Comparison of ENCODE assay signal across 8 cellular contexts in the genomic region with DNA sequence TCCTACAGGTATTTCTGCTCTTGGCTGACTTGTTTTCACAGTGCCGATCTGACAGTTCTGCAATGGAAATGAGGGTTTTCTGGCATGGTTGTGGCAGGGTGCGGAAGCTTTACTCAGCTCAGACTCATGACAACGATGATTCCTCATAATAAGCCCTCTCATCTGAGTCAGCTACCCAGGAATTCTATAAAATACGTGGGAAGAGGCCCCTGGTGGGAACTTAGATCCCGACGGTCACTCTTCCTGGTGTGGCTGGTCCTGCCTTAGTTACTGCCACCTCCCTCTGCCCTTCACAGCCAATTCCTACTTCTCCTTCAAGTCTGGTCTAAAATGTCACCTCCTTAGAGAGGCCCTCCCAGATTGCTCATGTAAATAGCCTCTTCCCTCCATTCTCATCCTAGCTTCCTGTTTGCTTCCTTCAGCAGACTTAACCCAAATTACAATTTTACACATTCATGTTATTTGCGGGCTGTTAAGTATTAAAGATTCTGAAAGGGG.
A peak's percentile ranks its signal among the peaks of the same experiment; 100 is the strongest.
DNase-seq lines count a peak whose midpoint lies in the region; ATAC-seq and TF ChIP-seq lines count a peak whose summit lies in the region.

No MANE protein-coding gene starts in this region.

- peak; percentile 33 for DNase-seq in 8988T
- peak; percentile 97 for DNase-seq in M059J (ENCODE audit: low read depth)
- peak; percentile 70 for DNase-seq in endodermal cell
- DNase-seq in germinal center (ENCODE audit: low spot score) = no peak
- no peak for DNase-seq in NCI-H187 (lab: John Stamatoyannopoulos, UW)
- no peak for DNase-seq in NCI-H510A (lab: John Stamatoyannopoulos, UW)

- H3K27me3 ChIP-seq in endodermal cell (ENCODE audit: control insufficient read depth, insufficient read depth, low read length, poor library complexity, severe bottlenecking) (no peaks in the 10 kb centered on the region), muscle layer of colon (ENCODE audit: control insufficient read depth in 1 of 2, insufficient read depth in 2 of 2, low read length in 2 of 2) (no peaks in the 10 kb centered on the region)

- peak overlapping the region; percentile 28 for H3K27ac Mint-ChIP-seq in endodermal cell

- H3K9me3 ChIP-seq in endodermal cell (ENCODE audit: control insufficient read depth, low read length) (no peaks in the 10 kb centered on the region), muscle layer of colon (ENCODE audit: low read length) (no peaks in the 10 kb centered on the region)

- no peaks in the 10 kb centered on the region for H3K9me3 Mint-ChIP-seq in endodermal cell

- 71 to 79% methylated on average over 6 to 7 of the region's 7 CpGs for WGBS in endodermal cell (ENCODE audit: insufficient coverage in 1 of 2, insufficient read length in 1 of 2), 2 experiments

- H3K9ac ChIP-seq in endodermal cell (ENCODE audit: extremely low read depth, low read length, poor library complexity, severe bottlenecking) (no peak overlapping the region), muscle layer of colon (ENCODE audit: low read length) (no peak overlapping the region)

- H3K4me3 ChIP-seq in endodermal cell (ENCODE audit: low read length) (no peak overlapping the region), muscle layer of colon (ENCODE audit: low read depth in 1 of 2, low read length in 2 of 2) (peak overlapping the region in 1 of 2 donors; percentile 4)

- H3K27me3 Mint-ChIP-seq in endodermal cell (ENCODE audit: insufficient read depth) = no peaks in the 10 kb centered on the region

- peak overlapping the region; percentile 90 for H3K27ac ChIP-seq in endodermal cell (ENCODE audit: low read depth, low read length)
- peak overlapping the region; percentile 82 for H3K27ac ChIP-seq in muscle layer of colon (ENCODE audit: low read depth, low read length)

- no peaks in the 10 kb centered on the region for H3K36me3 ChIP-seq in endodermal cell (ENCODE audit: control insufficient read depth, insufficient read depth, low read length)
- H3K36me3 ChIP-seq in muscle layer of colon (ENCODE audit: insufficient read depth, low read length) = no peaks in the 10 kb centered on the region

- peaks cover 13% of the 10 kb centered on the region for H3K4me1 Mint-ChIP-seq in endodermal cell

- ATAC-seq in GM18867 (IDR thresholded peaks at IDR 0.05; ENCODE audit: unreplicated experiment) = no peak

- H3K4me1 ChIP-seq in endodermal cell (ENCODE audit: control insufficient read depth, insufficient read depth, low read length) (no peaks in the 10 kb centered on the region), muscle layer of colon (ENCODE audit: insufficient read depth, low read length) (peaks cover 25% of the 10 kb centered on the region)

- H3K4me3 Mint-ChIP-seq in endodermal cell = no peak overlapping the region

- TF ChIP-seq CTCF in endodermal cell (conservative IDR thresholded peaks at IDR 0.05) = no peak

- H3K36me3 Mint-ChIP-seq in endodermal cell (ENCODE audit: low read depth) = no peaks in the 10 kb centered on the region

Comparison
In these comparisons a context has a peak if more than half of its experiments do, and no peak if none do; other contexts are left out.
1. DNase-seq: peak in 8988T (single experiment), M059J (single experiment) and endodermal cell (single experiment); none in germinal center (single experiment), NCI-H187 (0 of 2) and NCI-H510A (single experiment).